In the genomic region with DNA sequence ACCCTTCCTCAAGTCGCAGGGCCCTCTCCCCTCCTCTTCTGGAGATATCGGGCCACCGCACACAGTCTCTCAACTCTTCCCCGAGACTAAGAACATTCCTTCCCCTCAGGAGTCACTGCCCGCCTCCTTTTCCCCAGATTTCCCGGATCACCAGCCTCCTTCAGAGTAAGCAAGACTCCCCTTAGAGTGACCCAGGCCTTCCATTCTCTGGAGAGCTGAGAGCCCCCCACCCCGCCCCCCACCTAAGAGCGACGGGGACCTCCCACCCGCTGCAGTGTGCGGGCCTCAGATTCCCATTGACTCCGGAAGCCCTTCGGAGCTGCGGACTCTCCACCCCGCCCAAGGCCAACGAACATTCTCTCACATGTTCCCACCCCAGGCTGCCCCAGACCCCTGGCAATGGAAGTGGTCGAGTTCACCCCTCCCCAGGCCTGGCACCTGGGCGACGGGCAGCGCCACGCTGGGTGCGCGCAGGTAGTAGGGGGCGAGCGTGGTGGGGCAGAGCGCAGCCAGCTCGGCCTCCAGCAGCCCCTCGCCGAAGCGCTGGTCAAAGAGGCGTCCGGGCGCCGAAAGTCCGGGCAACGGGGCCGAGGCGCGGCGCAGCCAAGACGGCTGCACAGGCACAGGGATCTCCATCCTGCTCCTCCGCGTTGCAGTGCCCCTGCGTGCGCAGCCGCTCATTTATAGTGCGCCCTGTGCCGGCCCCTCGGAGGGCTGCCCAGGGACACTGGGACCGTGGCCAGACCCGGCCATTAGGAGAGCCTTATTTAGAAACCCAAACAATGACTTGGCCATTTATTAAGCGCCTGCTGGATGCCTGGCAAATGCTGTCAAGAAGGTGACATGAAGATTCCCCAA, we compare ENCODE assay signal across 8 cellular contexts. TPM values are rescaled to one million over a fixed set of nuclear protein-coding genes. Genes with fewer than 3 reads are reported as not detected.
DNase-seq lines count a peak whose midpoint lies in the region; ATAC-seq and TF ChIP-seq lines count a peak whose summit lies in the region.

A gene with protein sequence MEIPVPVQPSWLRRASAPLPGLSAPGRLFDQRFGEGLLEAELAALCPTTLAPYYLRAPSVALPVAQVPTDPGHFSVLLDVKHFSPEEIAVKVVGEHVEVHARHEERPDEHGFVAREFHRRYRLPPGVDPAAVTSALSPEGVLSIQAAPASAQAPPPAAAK (minus strand): TSS at position 657 of the 858 bp plus-strand sequence. CDS start 21 bp downstream, at position 636.

- peaks cover 29% of the 10 kb centered on the region for H3K4me1 Mint-ChIP-seq in activated T-cell treated with anti-CD3 and anti-CD28 coated beads, Interleukin-2, amount 50 U/mL, for 4 hours (ENCODE audit: low read depth)

- no peak for DNase-seq in activated T-cell treated with anti-CD3 and anti-CD28 coated beads, Interleukin-2, amount 50 U/mL, for 4 hours
- DNase-seq in activated T-cell treated with anti-CD3 and anti-CD28 coated beads for 4 hours (no peak), body of pancreas (peak in 2 of 4 donors; percentile 49 to 50), left colon (peak; percentile 49 to 62), DMS79 treated with DMSO at 0.1 percent for 48 hours (lab: John Stamatoyannopoulos, UW) (no peak), DMS153 treated with DMSO at 0.1 percent for 48 hours (lab: John Stamatoyannopoulos, UW; ENCODE audit: unreplicated experiment) (no peak)
- no peak for DNase-seq in stimulated activated CD4-positive, alpha-beta T cell treated with anti-CD3 and anti-CD28 coated beads, Interleukin-4, amount 100 ng/mL, for 1 hour

- peaks cover 4% of the 10 kb centered on the region for H3K36me3 Mint-ChIP-seq in activated T-cell treated with anti-CD3 and anti-CD28 coated beads, Interleukin-2, amount 50 U/mL, for 4 hours (ENCODE audit: insufficient read depth)

- peaks cover 5% of the 10 kb centered on the region for H3K27me3 Mint-ChIP-seq in activated T-cell treated with anti-CD3 and anti-CD28 coated beads, Interleukin-2, amount 50 U/mL, for 4 hours (ENCODE audit: low read depth)

- peaks cover 0 to 7% of the 10 kb centered on the region in 2 donors for H3K36me3 ChIP-seq in body of pancreas (replicated peaks in 1 of 2; ENCODE audit: insufficient read depth in 1 of 2, low read depth in 2 of 2)

- ATAC-seq in activated T-cell treated with anti-CD3 and anti-CD28 coated beads, Interleukin-2, amount 50 U/mL, for 4 hours, result no peak
- ATAC-seq in body of pancreas (no peak), left colon (no peak)

- 29 to 38% methylated on average over 10 to 50 of the region's 52 CpGs for WGBS in body of pancreas, 2 donors

- H3K9me3 ChIP-seq in body of pancreas, result no peaks in the 10 kb centered on the region

- TF ChIP-seq POLR2A in body of pancreas (IDR thresholded peaks at IDR 0.05), result peak in 2 of 3 donors; percentile 57 to 63

- peak within 1 kb of the TSS in 1 of 2 donors; percentile 74 for H3K4me3 ChIP-seq in body of pancreas

- peak within 1 kb of the TSS; percentile 95 for H3K4me3 Mint-ChIP-seq in activated T-cell treated with anti-CD3 and anti-CD28 coated beads, Interleukin-2, amount 50 U/mL, for 4 hours

- intact Hi-C loops in body of pancreas (cut with DNase I), result no loop called here
- intact Hi-C loops in left colon (cut with DNase I, micrococcal nuclease), result no loop called here

- peaks cover 29% of the 10 kb centered on the region for H3K4me1 ChIP-seq in body of pancreas

- TF ChIP-seq CTCF in body of pancreas (IDR thresholded peaks at IDR 0.05), result no peak
- no peak for TF ChIP-seq CTCF in subcutaneous adipose tissue (IDR thresholded peaks at IDR 0.05; ENCODE audit: low read depth)

- no peaks in the 10 kb centered on the region for H3K9me3 Mint-ChIP-seq in activated T-cell treated with anti-CD3 and anti-CD28 coated beads, Interleukin-2, amount 50 U/mL, for 4 hours

- peak within 1 kb of the TSS; percentile 77 to 94 (median 90) for H3K27ac ChIP-seq in body of pancreas

- H3K27me3 ChIP-seq in body of pancreas, result no peaks in the 10 kb centered on the region

RNA-seq across cellular contexts. Expression of the gene that starts here (rescaled TPM):
- under 1 TPM; 0.22 to 0.46 (median 0.37) TPM for total RNA-seq in activated T-cell treated with anti-CD3 and anti-CD28 coated beads, Interleukin-2, amount 50 U/mL, for 4 hours
- total RNA-seq in body of pancreas (100 to 1,000 TPM in 1 of 2 donors, 10 to 100 TPM in 1; 35.0 to 117 TPM), left colon (10 to 100 TPM in 1 of 2 donors, 1 to 10 TPM in 1; 4.5 to 16.4 TPM), subcutaneous adipose tissue (100 to 1,000 TPM in 2 of 4 donors, 10 to 100 TPM in 2; 50.1 to 554 (median 117) TPM)

Comparison
In these comparisons a context has a peak if more than half of its experiments do, and no peak if none do; other contexts are left out.
1. DNase-seq: peak in left colon (2 of 2); none in activated T-cell treated with anti-CD3 and anti-CD28 coated beads, Interleukin-2, amount 50 U/mL, for 4 hours (single experiment), activated T-cell treated with anti-CD3 and anti-CD28 coated beads for 4 hours (single experiment), stimulated activated CD4-positive, alpha-beta T cell treated with anti-CD3 and anti-CD28 coated beads, Interleukin-4, amount 100 ng/mL, for 1 hour (single experiment), DMS79 treated with DMSO at 0.1 percent for 48 hours (single experiment) and DMS153 treated with DMSO at 0.1 percent for 48 hours (single experiment).